8 cellular contexts compared by ENCODE assay signal in genomic region chrX:40933132-40934078, GRCh38.
DNase-seq lines count a peak whose midpoint lies in the region; ATAC-seq and TF ChIP-seq lines count a peak whose summit lies in the region.

No MANE protein-coding gene starts in this region.

- intact Hi-C loops in thyroid gland (cut with DNase I): no loop called here

- peak; percentile 64 for ATAC-seq in activated CD8-positive, alpha-beta memory T cell treated with anti-CD3 and anti-CD28 coated beads, Interleukin-2, amount 10 ng/mL, durations not matched to agents 7 days and 5 days
- peak; percentile 46 for ATAC-seq in memory B cell (ENCODE audit: low read depth)
- ATAC-seq in GM21526 (IDR thresholded peaks at IDR 0.05; ENCODE audit: low FRiP score, unreplicated experiment): no peak

- peak overlapping the region; percentile 67 for H3K4me3 Mint-ChIP-seq in activated CD8-positive, alpha-beta memory T cell treated with anti-CD3 and anti-CD28 coated beads, Interleukin-2, amount 10 ng/mL, durations not matched to agents 7 days and 5 days
- peak overlapping the region; percentile 73 for H3K4me3 Mint-ChIP-seq in memory B cell

- no peaks in the 10 kb centered on the region for H3K27me3 Mint-ChIP-seq in activated CD8-positive, alpha-beta memory T cell treated with anti-CD3 and anti-CD28 coated beads, Interleukin-2, amount 10 ng/mL, durations not matched to agents 7 days and 5 days
- no peaks in the 10 kb centered on the region for H3K27me3 Mint-ChIP-seq in memory B cell

- H3K27ac Mint-ChIP-seq in activated CD8-positive, alpha-beta memory T cell treated with anti-CD3 and anti-CD28 coated beads, Interleukin-2, amount 10 ng/mL, durations not matched to agents 7 days and 5 days: peak overlapping the region; percentile 85
- peak overlapping the region; percentile 75 for H3K27ac Mint-ChIP-seq in memory B cell

- H3K36me3 Mint-ChIP-seq in activated CD8-positive, alpha-beta memory T cell treated with anti-CD3 and anti-CD28 coated beads, Interleukin-2, amount 10 ng/mL, durations not matched to agents 7 days and 5 days: no peaks in the 10 kb centered on the region
- H3K36me3 Mint-ChIP-seq in memory B cell: no peaks in the 10 kb centered on the region

- H3K9me3 Mint-ChIP-seq in activated CD8-positive, alpha-beta memory T cell treated with anti-CD3 and anti-CD28 coated beads, Interleukin-2, amount 10 ng/mL, durations not matched to agents 7 days and 5 days (ENCODE audit: low read depth): no peaks in the 10 kb centered on the region
- no peaks in the 10 kb centered on the region for H3K9me3 Mint-ChIP-seq in memory B cell

- H3K27me3 ChIP-seq in SJSA1 (replicated peaks) (no peaks in the 10 kb centered on the region), thyroid gland (no peaks in the 10 kb centered on the region)

- CTCF ChIA-PET in activated CD8-positive, alpha-beta memory T cell treated with anti-CD3 and anti-CD28 coated beads, Interleukin-2, amount 10 ng/mL, durations not matched to agents 7 days and 5 days (lab: Charles Lee): interaction anchor here (1.0 kb wide), 1 partner anchor 55 kb away, joined by 4 read pairs; no protein-coding TSS in a partner anchor

- TF ChIP-seq POLR2A in thyroid gland (IDR thresholded peaks at IDR 0.05): no peak

- H3K4me1 ChIP-seq in SJSA1 (replicated peaks): peaks cover 18% of the 10 kb centered on the region
- peaks cover 0 to 13% of the 10 kb centered on the region in 2 donors for H3K4me1 ChIP-seq in thyroid gland

- H3K4me3 ChIP-seq in SJSA1 (peak overlapping the region; percentile 27), cardiac fibroblast (replicated peaks in 1 of 2; ENCODE audit: low read depth in 2 of 2, low read length in 2 of 2) (peak overlapping the region; percentile 13 to 28), thyroid gland (replicated peaks in 1 of 3) (no peak overlapping the region)

- peaks cover 12% of the 10 kb centered on the region for H3K4me1 Mint-ChIP-seq in activated CD8-positive, alpha-beta memory T cell treated with anti-CD3 and anti-CD28 coated beads, Interleukin-2, amount 10 ng/mL, durations not matched to agents 7 days and 5 days
- peaks cover 10% of the 10 kb centered on the region for H3K4me1 Mint-ChIP-seq in memory B cell

- H3K27ac ChIP-seq in SJSA1: peak overlapping the region; percentile 88
- peak overlapping the region in 2 of 3 donors; percentile 21 to 51 for H3K27ac ChIP-seq in thyroid gland

- no peak for TF ChIP-seq CTCF in cardiac fibroblast (IDR thresholded peaks at IDR 0.05; ENCODE audit: low read depth, low read length)
- no peak for TF ChIP-seq CTCF in thyroid gland (IDR thresholded peaks at IDR 0.05)

- H3K36me3 ChIP-seq in SJSA1: no peaks in the 10 kb centered on the region
- no peaks in the 10 kb centered on the region for H3K36me3 ChIP-seq in thyroid gland

- H3K9me3 ChIP-seq in SJSA1 (replicated peaks) (no peaks in the 10 kb centered on the region), thyroid gland (no peaks in the 10 kb centered on the region)

- DNase-seq in activated CD8-positive, alpha-beta memory T cell treated with anti-CD3 and anti-CD28 coated beads, Interleukin-2, amount 10 ng/mL, durations not matched to agents 7 days and 5 days: no peak
- DNase-seq in activated CD8-positive, alpha-beta memory T cell treated with anti-CD3 and anti-CD28 coated beads, Interleukin-2, amount 50 U/mL, for 48 hours: no peak
- DNase-seq in SJSA1 (ENCODE audit: low read depth in 1 of 2, low spot score in 2 of 2): peak; percentile 48 to 64
- DNase-seq in cardiac fibroblast (ENCODE audit: low read depth in 2 of 2): peak; percentile 62 to 69
- DNase-seq in memory B cell (ENCODE audit: low spot score in 2 of 2): peak in 1 of 2 donors; percentile 6
- DNase-seq in thyroid gland: no peak
- no peak for DNase-seq in NCI-H1105 (lab: John Stamatoyannopoulos, UW)

- WGBS in thyroid gland, 2 donors: 19 to 27% methylated on average over 11 of the region's 11 CpGs

Comparison
In these comparisons a context has a peak if more than half of its experiments do, and no peak if none do; other contexts are left out.
1. DNase-seq: peak in SJSA1 (2 of 2) and cardiac fibroblast (2 of 2); none in activated CD8-positive, alpha-beta memory T cell treated with anti-CD3 and anti-CD28 coated beads, Interleukin-2, amount 10 ng/mL, durations not matched to agents 7 days and 5 days (single experiment), activated CD8-positive, alpha-beta memory T cell treated with anti-CD3 and anti-CD28 coated beads, Interleukin-2, amount 50 U/mL, for 48 hours (single experiment), thyroid gland (0 of 2) and NCI-H1105 (single experiment).
2. H3K4me3 ChIP-seq: peak in SJSA1 (single experiment) and cardiac fibroblast (2 of 2); none in thyroid gland (0 of 3).